Comparison of ENCODE assay signal across 21 cellular contexts in the genomic region with DNA sequence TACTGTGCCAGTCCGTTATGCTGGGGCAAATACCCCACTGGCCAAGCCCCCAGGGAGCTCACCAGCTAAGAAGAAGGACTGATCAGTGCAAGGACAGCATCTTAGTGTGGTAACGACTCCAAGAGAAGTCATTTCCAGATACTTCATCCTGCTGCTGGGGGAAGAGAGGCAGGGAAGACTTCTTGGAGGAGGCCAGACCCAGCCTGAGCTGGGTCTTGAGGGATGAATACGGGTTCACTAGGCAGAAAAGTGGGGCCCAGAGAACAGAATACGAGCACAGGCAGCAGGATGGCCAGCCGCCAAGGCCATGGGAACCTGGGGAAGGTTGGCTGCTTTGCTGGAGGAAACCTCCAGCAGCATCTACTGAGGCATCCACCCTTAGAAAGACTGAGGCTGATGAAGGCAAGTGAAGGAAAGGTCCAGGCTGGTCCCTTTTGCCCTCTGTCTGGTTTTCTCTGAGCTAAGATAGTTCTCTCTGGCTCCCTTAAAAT.
DNase-seq lines count a peak whose midpoint lies in the region; ATAC-seq and TF ChIP-seq lines count a peak whose summit lies in the region.
"Had no signal": no experiment of that assay in that cellular context is flagged by ENCODE, and none has a peak within 500 bp of the region (broad histone marks: within the 10 kb centered on the region; RNA-seq: fewer than 3 reads in every experiment).

No MANE protein-coding gene starts in this region.

- H3K27me3 Mint-ChIP-seq in GM23338 (ENCODE audit: insufficient read depth, low read depth, poor library complexity) (peaks cover 4% of the 10 kb centered on the region), natural killer cell (ENCODE audit: low read depth in 2 of 2) (peaks cover 0 to 3% of the 10 kb centered on the region in 2 donors)
- H3K27me3 Mint-ChIP-seq: B cell had no signal

- peak overlapping the region; percentile 34 to 91 for H2BK12ac ChIP-seq in mesenchymal stem cell (ENCODE audit: low read length in 2 of 2)

- no peak for ATAC-seq in GM23338
- ATAC-seq in GM21576 (IDR thresholded peaks at IDR 0.05; ENCODE audit: unreplicated experiment): no peak
- no peak for ATAC-seq in natural killer cell
- ATAC-seq: activated CD4-positive, CD25-positive, alpha-beta regulatory T cell treated with anti-CD3 and anti-CD28 coated beads, Interleukin-2, amount 50 U/mL, for 24 hours; activated T-cell treated with anti-CD3 and anti-CD28 coated beads, Interleukin-2, amount 50 U/mL, for 4 hours; naive thymus-derived CD4-positive, alpha-beta T cell had no signal

- no peak overlapping the region for H3K14ac ChIP-seq in mesenchymal stem cell (ENCODE audit: low read length in 2 of 2)

- peaks cover 3% of the 10 kb centered on the region; the same call in 1 of the 2 replicates for H3F3A ChIP-seq in GM23338 (replicated peaks; ENCODE audit: low read depth)
- H3F3A ChIP-seq in smooth muscle cell (ENCODE audit: low read depth): peaks cover 14% of the 10 kb centered on the region

- peaks cover 47% of the 10 kb centered on the region for H3K4me1 ChIP-seq in GM23338 (ENCODE audit: insufficient read depth)
- peaks cover 31% of the 10 kb centered on the region for H3K4me1 ChIP-seq in mesenchymal stem cell (ENCODE audit: control insufficient read depth, insufficient read depth, low read depth, low read length)
- peaks cover 27% of the 10 kb centered on the region for H3K4me1 ChIP-seq in smooth muscle cell (ENCODE audit: low read depth)
- H3K4me1 ChIP-seq: prostate gland had no signal

- H4K8ac ChIP-seq in mesenchymal stem cell (ENCODE audit: low read length): peak overlapping the region; percentile 83

- H2BK15ac ChIP-seq in mesenchymal stem cell (ENCODE audit: low read depth, poor library complexity, severe bottlenecking): no peak overlapping the region

- H3K9me3 ChIP-seq in WERI-Rb-1 (ENCODE audit: severe bottlenecking) (no peaks in the 10 kb centered on the region), mesenchymal stem cell (ENCODE audit: control insufficient read depth, low read length) (no peaks in the 10 kb centered on the region), smooth muscle cell (replicated peaks; ENCODE audit: low read depth) (no peaks in the 10 kb centered on the region)
- H3K9me3 ChIP-seq: heart left ventricle, prostate gland, tibial nerve had no signal

- no peak overlapping the region for H2AK5ac ChIP-seq in mesenchymal stem cell (ENCODE audit: low read length, severe bottlenecking)

- H3K9ac ChIP-seq in mesenchymal stem cell (ENCODE audit: low read length) (peak overlapping the region; percentile 70), smooth muscle cell (ENCODE audit: low read depth) (peak overlapping the region; percentile 43)

- peak overlapping the region; percentile 93 to 95 for H3K18ac ChIP-seq in mesenchymal stem cell (ENCODE audit: low read depth in 1 of 2, low read length in 2 of 2)

- H3K36me3 Mint-ChIP-seq in GM23338 (ENCODE audit: low read depth) (peaks cover 3% of the 10 kb centered on the region; the same call in 1 of the 3 replicates), natural killer cell (no peaks in the 10 kb centered on the region)
- H3K36me3 Mint-ChIP-seq: activated naive CD4-positive, alpha-beta T cell treated with anti-CD3 and anti-CD28 coated beads, Interleukin-2, amount 10 ng/mL, durations not matched to agents 7 days and 5 days; naive thymus-derived CD4-positive, alpha-beta T cell had no signal

- intact Hi-C loops in natural killer cell (cut with micrococcal nuclease): no loop called here

- H3K4ac ChIP-seq in mesenchymal stem cell (ENCODE audit: low read depth in 1 of 2, low read length in 2 of 2): peak overlapping the region; percentile 15 to 90

- H3K79me2 ChIP-seq in GM23338 (replicated peaks; ENCODE audit: insufficient read depth) (peaks cover 68% of the 10 kb centered on the region), smooth muscle cell (ENCODE audit: low read depth) (peaks cover 27% of the 10 kb centered on the region)

- H3K4me3 ChIP-seq in GM23338 (no peak overlapping the region), WERI-Rb-1 (ENCODE audit: low read depth, low read length) (peak overlapping the region; percentile 20; the same call in 1 of the 2 replicates), mesenchymal stem cell (ENCODE audit: insufficient read depth in 1 of 2, low read depth in 1 of 2, low read length in 2 of 2) (peak overlapping the region in 1 of 2 experiments; percentile 64), smooth muscle cell (peak overlapping the region; percentile 31)
- H3K4me3 ChIP-seq: lung, prostate gland, tibial nerve had no signal

- no peaks in the 10 kb centered on the region for H3K36me3 ChIP-seq in GM23338 (ENCODE audit: insufficient read depth)
- no peaks in the 10 kb centered on the region for H3K36me3 ChIP-seq in WERI-Rb-1
- peaks cover 0 to 20% of the 10 kb centered on the region in 2 experiments for H3K36me3 ChIP-seq in mesenchymal stem cell (ENCODE audit: control insufficient read depth in 1 of 2, insufficient read depth in 2 of 2, low read depth in 1 of 2, low read length in 2 of 2)
- no peaks in the 10 kb centered on the region for H3K36me3 ChIP-seq in smooth muscle cell (ENCODE audit: low read depth)
- H3K36me3 ChIP-seq: heart left ventricle, prostate gland, tibial nerve had no signal

- H3K9me3 Mint-ChIP-seq in GM23338 (no peaks in the 10 kb centered on the region), natural killer cell (no peaks in the 10 kb centered on the region)
- H3K9me3 Mint-ChIP-seq: activated naive CD4-positive, alpha-beta T cell treated with anti-CD3 and anti-CD28 coated beads, Interleukin-2, amount 10 ng/mL, durations not matched to agents 7 days and 5 days; activated T-cell treated with anti-CD3 and anti-CD28 coated beads, Interleukin-2, amount 50 U/mL, for 4 hours; H9 had no signal

- H3K27me3 ChIP-seq in GM23338 (ENCODE audit: insufficient read depth) (no peaks in the 10 kb centered on the region), WERI-Rb-1 (ENCODE audit: insufficient read depth, low read depth, severe bottlenecking) (no peaks in the 10 kb centered on the region), mesenchymal stem cell (ENCODE audit: control insufficient read depth in 1 of 2, insufficient read depth in 1 of 2, low read length in 2 of 2) (no peaks in the 10 kb centered on the region), smooth muscle cell (ENCODE audit: low read depth) (no peaks in the 10 kb centered on the region)
- H3K27me3 ChIP-seq: heart left ventricle, tibial nerve had no signal

- H2AFZ ChIP-seq in GM23338 (no peak overlapping the region), mesenchymal stem cell (ENCODE audit: low read depth, low read length) (no peak overlapping the region), smooth muscle cell (ENCODE audit: low read depth) (no peak overlapping the region)

- TF ChIP-seq CTCF in GM23338 (conservative IDR thresholded peaks at IDR 0.05; ENCODE audit: low read depth in 2 of 2) (no peak), WERI-Rb-1 (IDR thresholded peaks at IDR 0.05; ENCODE audit: low read depth, low read length) (no peak), smooth muscle cell (IDR thresholded peaks at IDR 0.05; ENCODE audit: borderline replicate concordance, insufficient read depth, poor library complexity, severe bottlenecking) (no peak), natural killer cell (IDR thresholded peaks at IDR 0.05) (no peak)

- H4K91ac ChIP-seq in mesenchymal stem cell (ENCODE audit: low read length): peak overlapping the region; percentile 89

- DNase-seq in GM23338 (ENCODE audit: low spot score) (no peak), WERI-Rb-1 (no peak), mesenchymal stem cell (no peak), smooth muscle cell (lab: John Stamatoyannopoulos, UW; ENCODE audit: unreplicated experiment) (no peak), iPS-NIHi7 (ENCODE audit: extremely low spot score) (no peak), NCI-H82 treated with DMSO at 0.1 percent for 48 hours (lab: John Stamatoyannopoulos, UW; ENCODE audit: unreplicated experiment) (no peak), natural killer cell (no peak)
- DNase-seq: activated naive CD4-positive, alpha-beta T cell treated with anti-CD3 and anti-CD28 coated beads, Interleukin-2, amount 10 ng/mL, durations not matched to agents 7 days and 5 days; activated T-cell treated with anti-CD3 and anti-CD28 coated beads, Interleukin-2, amount 50 U/mL, for 4 hours; H9; naive thymus-derived CD4-positive, alpha-beta T cell; NCI-H1436; stimulated activated CD4-positive, alpha-beta T cell treated with anti-CD3 and anti-CD28 coated beads, Interleukin-12 subunit alpha, Interleukin-12 subunit beta, amount 100 ng/mL, for 4 hours; T-helper 9 cell had no signal

- H3K4me2 ChIP-seq in GM23338 (0 out of 2 replicates have a peak overlapping the region, but pooled peaks have one; percentile 66), mesenchymal stem cell (ENCODE audit: low read length, poor library complexity, severe bottlenecking) (peak overlapping the region; percentile 56), smooth muscle cell (peak overlapping the region; percentile 84)

- peaks cover 33% of the 10 kb centered on the region for H4K20me1 ChIP-seq in GM23338 (replicated peaks; ENCODE audit: insufficient read depth)
- peaks cover 41% of the 10 kb centered on the region for H4K20me1 ChIP-seq in smooth muscle cell (ENCODE audit: low read depth)

- H3K27ac ChIP-seq in GM23338 (ENCODE audit: low read depth) (peak overlapping the region; percentile 66), WERI-Rb-1 (peak overlapping the region; percentile 46), mesenchymal stem cell (ENCODE audit: low read length, poor library complexity, severe bottlenecking) (peak overlapping the region; percentile 20), smooth muscle cell (ENCODE audit: low read depth) (peak overlapping the region; percentile 95)

- H2BK5ac ChIP-seq in mesenchymal stem cell (ENCODE audit: low read depth, low read length, poor library complexity, severe bottlenecking): no peak overlapping the region

- H3K4me3 Mint-ChIP-seq in GM23338: no peak overlapping the region
- H3K4me3 Mint-ChIP-seq in natural killer cell: no peak overlapping the region
- H3K4me3 Mint-ChIP-seq: activated naive CD4-positive, alpha-beta T cell treated with anti-CD3 and anti-CD28 coated beads, Interleukin-2, amount 10 ng/mL, durations not matched to agents 7 days and 5 days; activated T-cell treated with anti-CD3 and anti-CD28 coated beads, Interleukin-2, amount 50 U/mL, for 4 hours; B cell; H9; naive thymus-derived CD4-positive, alpha-beta T cell had no signal

- H3K9me2 ChIP-seq in GM23338 (ENCODE audit: insufficient read depth): no peaks in the 10 kb centered on the region

- H3K27ac Mint-ChIP-seq in GM23338 (no peak overlapping the region), natural killer cell (no peak overlapping the region)
- H3K27ac Mint-ChIP-seq: activated naive CD4-positive, alpha-beta T cell treated with anti-CD3 and anti-CD28 coated beads, Interleukin-2, amount 10 ng/mL, durations not matched to agents 7 days and 5 days; B cell; naive thymus-derived CD4-positive, alpha-beta T cell had no signal

- WGBS in mesenchymal stem cell: 82% methylated on average over 5 of the region's 5 CpGs
- 80% methylated on average over 5 of the region's 5 CpGs for WGBS in smooth muscle cell (ENCODE audit: low lambda C conversion rate)

- peaks cover 44% of the 10 kb centered on the region for H3K79me1 ChIP-seq in mesenchymal stem cell (replicated peaks; ENCODE audit: low read length, poor library complexity, severe bottlenecking)

- H3K23ac ChIP-seq in mesenchymal stem cell (ENCODE audit: low read length in 2 of 2): peak overlapping the region in 1 of 2 experiments; percentile 26

- peak overlapping the region; percentile 22 for H2BK120ac ChIP-seq in mesenchymal stem cell (ENCODE audit: low read depth, low read length)

- H3K4me1 Mint-ChIP-seq in GM23338 (peaks cover 69% of the 10 kb centered on the region), natural killer cell (no peaks in the 10 kb centered on the region)
- H3K4me1 Mint-ChIP-seq: activated naive CD4-positive, alpha-beta T cell treated with anti-CD3 and anti-CD28 coated beads, Interleukin-2, amount 10 ng/mL, durations not matched to agents 7 days and 5 days; B cell; naive thymus-derived CD4-positive, alpha-beta T cell had no signal

Comparison
In these comparisons a context has a peak if more than half of its experiments do, and no peak if none do; other contexts are left out.
1. H3K27ac ChIP-seq: peak in every context shown above with its lines; median percentile 95 in smooth muscle cell; 66 in GM23338; 46 in WERI-Rb-1; 20 in mesenchymal stem cell.